In the genomic region with DNA sequence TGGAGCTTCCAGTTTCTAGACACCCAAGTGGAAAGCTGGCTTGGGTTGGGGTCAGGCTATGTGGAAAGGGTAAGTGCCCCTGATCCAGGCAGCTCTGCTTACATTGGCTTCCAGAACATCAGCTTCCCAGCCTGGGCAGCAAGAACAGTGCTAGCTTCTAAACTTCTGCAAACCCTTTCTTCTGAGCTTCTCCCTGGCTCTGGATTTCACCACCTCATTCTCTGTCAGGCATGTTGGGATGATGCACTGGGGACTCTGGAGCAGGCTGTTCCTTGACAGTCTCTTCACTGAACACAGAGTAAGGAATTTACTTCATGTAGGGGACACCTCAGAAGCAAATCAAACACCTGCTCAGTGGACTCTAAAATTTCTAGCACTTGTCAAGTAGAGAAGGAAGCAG, we compare ENCODE assay signal across 3 cellular contexts.
"Had no signal": no experiment of that assay in that cellular context is flagged by ENCODE, and none has a peak within 500 bp of the region (broad histone marks: within the 10 kb centered on the region; RNA-seq: fewer than 3 reads in every experiment).

No MANE protein-coding gene starts in this region.

- DNase-seq: GDM1, GF-D8 had no signal

- ATAC-seq: GM12878 had no signal

- H3K4me3 ChIP-seq: GM12878 had no signal
